ENCODE assay signal across 24 cellular contexts in genomic region chr14:66698503-66698902, GRCh38.
"Had no signal": no experiment of that assay in that cellular context is flagged by ENCODE, and none has a peak within 500 bp of the region (broad histone marks: within the 10 kb centered on the region; RNA-seq: fewer than 3 reads in every experiment).

No MANE protein-coding gene starts in this region.

- H3K27ac ChIP-seq: dorsolateral prefrontal cortex, epithelial cell of prostate, gastroesophageal sphincter, heart left ventricle, hepatocyte, ovary, psoas muscle, sigmoid colon, spleen, stomach, thyroid gland had no signal

- H3K36me3 ChIP-seq: gastroesophageal sphincter, heart left ventricle, ovary, sigmoid colon, spleen, stomach, thyroid gland had no signal

- DNase-seq: dorsolateral prefrontal cortex; effector CD4-positive, alpha-beta T cell; foreskin fibroblast; heart left ventricle; kidney; natural killer cell; occipital lobe; ovary; psoas muscle; right cardiac atrium; sigmoid colon; spleen; stimulated activated CD4-positive, alpha-beta T cell treated with anti-CD3 and anti-CD28 coated beads, Interleukin-4, amount 100 ng/mL, for 4 hours; stimulated activated naive B cell treated with anti-CD40 and anti-IgM and Interleukin-4, amounts not matched to agents 10 μg/mL and 1 μg/mL and 100 μg/mL, for 72 hours; stomach; thyroid gland; trophoblast cell had no signal

- H3K27me3 Mint-ChIP-seq: memory B cell; stimulated activated naive B cell treated with anti-CD40 and anti-IgM and Interleukin-4, amounts not matched to agents 10 μg/mL and 1 μg/mL and 100 μg/mL, for 72 hours had no signal

- H3K4me3 ChIP-seq: dorsolateral prefrontal cortex, gastroesophageal sphincter, heart left ventricle, hepatocyte, lung, ovary, psoas muscle, sigmoid colon, spleen, stomach, thyroid gland had no signal

- H3K27ac Mint-ChIP-seq: memory B cell; natural killer cell; stimulated activated naive B cell treated with anti-CD40 and anti-IgM and Interleukin-4, amounts not matched to agents 10 μg/mL and 1 μg/mL and 100 μg/mL, for 72 hours had no signal

- H3K27me3 ChIP-seq: dorsolateral prefrontal cortex, gastroesophageal sphincter, heart left ventricle, hepatocyte, ovary, sigmoid colon, spleen, stomach, thyroid gland had no signal

- H3K4me1 ChIP-seq: gastroesophageal sphincter, heart left ventricle, psoas muscle, sigmoid colon, spleen, stomach, thyroid gland had no signal

- H3K9me3 ChIP-seq: gastroesophageal sphincter, heart left ventricle, ovary, psoas muscle, sigmoid colon, spleen, stomach had no signal

- H3K4me3 Mint-ChIP-seq: memory B cell; natural killer cell; stimulated activated naive B cell treated with anti-CD40 and anti-IgM and Interleukin-4, amounts not matched to agents 10 μg/mL and 1 μg/mL and 100 μg/mL, for 72 hours had no signal

- ATAC-seq: esophagus mucosa; gastroesophageal sphincter; heart left ventricle; left lobe of liver; natural killer cell; psoas muscle; right cardiac atrium; stimulated activated naive B cell treated with anti-CD40 and anti-IgM and Interleukin-4, amounts not matched to agents 10 μg/mL and 1 μg/mL and 100 μg/mL, for 72 hours had no signal

- H3K4me1 Mint-ChIP-seq: memory B cell; natural killer cell; stimulated activated naive B cell treated with anti-CD40 and anti-IgM and Interleukin-4, amounts not matched to agents 10 μg/mL and 1 μg/mL and 100 μg/mL, for 72 hours had no signal
